ENCODE assay signal across 1 cellular context in genomic region chr2:24124003-24124585, GRCh38.
TF ChIP-seq lines count a peak whose summit lies in the region.

No MANE protein-coding gene starts in this region.

TF ChIP-seq in H1, 55 proteins besides CTCF, POLR2A, EP300 and RAD21:
- TF ChIP-seq CBX5 (IDR thresholded peaks at IDR 0.05; ENCODE audit: low read depth, low read length) (no peak), TBP (IDR thresholded peaks at IDR 0.05; ENCODE audit: low read depth, low read length) (no peak), CBX8 (IDR thresholded peaks at IDR 0.05; ENCODE audit: borderline replicate concordance, low read depth, low read length) (no peak), PHF8 (conservative IDR thresholded peaks at IDR 0.05; ENCODE audit: low read depth, low read length) (no peak), TCF12 (IDR thresholded peaks at IDR 0.05; ENCODE audit: low read depth, low read length) (no peak), MAFK (IDR thresholded peaks at IDR 0.05; ENCODE audit: low read depth, low read length) (no peak), SRF (IDR thresholded peaks at IDR 0.05; ENCODE audit: low read depth, low read length) (no peak), ASH2L (IDR thresholded peaks at IDR 0.05; ENCODE audit: low read length) (no peak), BRCA1 (IDR thresholded peaks at IDR 0.05; ENCODE audit: low read depth, low read length) (no peak), GTF2F1 (IDR thresholded peaks at IDR 0.05; ENCODE audit: borderline replicate concordance, low read depth, low read length) (no peak), EGR1 (IDR thresholded peaks at IDR 0.05; ENCODE audit: borderline replicate concordance, low read depth, low read length) (no peak), USF2 (IDR thresholded peaks at IDR 0.05; ENCODE audit: low read length) (no peak), RNF2 (IDR thresholded peaks at IDR 0.05; ENCODE audit: borderline replicate concordance, low read depth, low read length, missing control alignments, poor library complexity, severe bottlenecking) (no peak), BCL11A (IDR thresholded peaks at IDR 0.05; ENCODE audit: low read depth in 2 of 2, low read length in 2 of 2) (no peak), KDM5A (IDR thresholded peaks at IDR 0.05; ENCODE audit: low read length) (no peak), POLR2AphosphoS5 (IDR thresholded peaks at IDR 0.05; ENCODE audit: low read depth, low read length) (no peak)
